9 cellular contexts compared by ENCODE assay signal in genomic region chr22:45994516-45995404, GRCh38. TPM values are rescaled to one million over a fixed set of nuclear protein-coding genes. Genes with fewer than 3 reads are reported as not detected.
DNase-seq lines count a peak whose midpoint lies in the region; ATAC-seq and TF ChIP-seq lines count a peak whose summit lies in the region.
"Had no signal": no experiment of that assay in that cellular context is flagged by ENCODE, and none has a peak within 500 bp of the region (broad histone marks: within the 10 kb centered on the region; RNA-seq: fewer than 3 reads in every experiment).

No MANE protein-coding gene starts in this region.

- no peak overlapping the region for H3K27ac ChIP-seq in hepatocyte

- intact Hi-C loops in Calu3 (cut with micrococcal nuclease; ENCODE audit: unreplicated experiment) = loop anchor here (10.0 kb wide), 1 partner anchor 320 kb away; no protein-coding TSS in a partner anchor

- no peaks in the 10 kb centered on the region for H3K9me2 ChIP-seq in hepatocyte (replicated peaks; ENCODE audit: insufficient read depth)

- ATAC-seq in GM18909 (IDR thresholded peaks at IDR 0.05; ENCODE audit: poor library complexity, unreplicated experiment) = no peak
- no peak for ATAC-seq in HG02938 (IDR thresholded peaks at IDR 0.05; ENCODE audit: unreplicated experiment)

- H2AFZ ChIP-seq in hepatocyte = no peak overlapping the region

- no peak overlapping the region for H3K4me2 ChIP-seq in hepatocyte

- BruUV-seq in Calu3 (replicated peaks; lab: Mats Ljungman, UMichigan) = no TSS peak

- H3K27ac Mint-ChIP-seq in Calu3 (ENCODE audit: unreplicated experiment) = no peak overlapping the region

- H3K4me3 Mint-ChIP-seq in Calu3 (ENCODE audit: low read depth, unreplicated experiment) = no peak overlapping the region

- 55% methylated on average over 25 of the region's 27 CpGs for WGBS in hepatocyte (ENCODE audit: low lambda C conversion rate, missing lambda C conversion rate)

- TF ChIP-seq EP300 in Ishikawa (IDR thresholded peaks at IDR 0.05; ENCODE audit: borderline replicate concordance) = no peak; the same call in 1 of the 2 replicates

- peak; percentile 93 for TF ChIP-seq CTCF in Calu3 (IDR thresholded peaks at IDR 0.05; ENCODE audit: unreplicated experiment)
- TF ChIP-seq CTCF in hepatocyte (IDR thresholded peaks at IDR 0.05; ENCODE audit: poor library complexity) = peak; percentile 89

- DNase-seq in Calu3 (peak; percentile 91), T-helper 22 cell (ENCODE audit: low read depth) (peak; percentile 32), anterior cingulate cortex (lab: John Stamatoyannopoulos, UW) (peak in 55 of 58 donors; percentile 20 to 88 (median 66)), hepatocyte (ENCODE audit: low spot score) (peak; percentile 76)
- peak; percentile 52 to 78 for DNase-seq in stimulated activated CD4-positive, alpha-beta T cell treated with anti-CD3 and anti-CD28 coated beads, Interleukin-12 subunit alpha, Interleukin-12 subunit beta, amount 100 ng/mL, for 24 hours (ENCODE audit: low read depth in 2 of 2)

- no peaks in the 10 kb centered on the region for H3K4me1 Mint-ChIP-seq in Calu3 (ENCODE audit: low read depth, unreplicated experiment)

- H3K4me3 ChIP-seq in hepatocyte = no peak overlapping the region

- no peaks in the 10 kb centered on the region for H3K36me3 ChIP-seq in hepatocyte (replicated peaks; ENCODE audit: insufficient read depth, low read depth)

- H3K36me3 Mint-ChIP-seq in Calu3 (ENCODE audit: insufficient read depth, unreplicated experiment) = no peaks in the 10 kb centered on the region

- no peaks in the 10 kb centered on the region for H3K9me3 ChIP-seq in hepatocyte (ENCODE audit: low read depth)

- H3K4me1 ChIP-seq in hepatocyte (ENCODE audit: insufficient read depth) = peaks cover 5% of the 10 kb centered on the region

- CTCF ChIA-PET in Calu3 (lab: Charles Lee) = interaction anchor here (2.1 kb wide), 1 partner anchor 11 kb away, joined by 6 read pairs; no protein-coding TSS in a partner anchor

- H3K27me3 Mint-ChIP-seq in Calu3 (ENCODE audit: unreplicated experiment) = peaks cover 56% of the 10 kb centered on the region

- H3K79me2 ChIP-seq in hepatocyte = no peaks in the 10 kb centered on the region

- TF ChIP-seq RAD21 in Ishikawa (IDR thresholded peaks at IDR 0.05; ENCODE audit: low read depth) = peak; percentile 99

- H4K20me1 ChIP-seq in hepatocyte (ENCODE audit: insufficient read depth, poor library complexity, severe bottlenecking) = no peaks in the 10 kb centered on the region

- no peaks in the 10 kb centered on the region for H3K27me3 ChIP-seq in hepatocyte

- peaks cover 3% of the 10 kb centered on the region for H3K9me3 Mint-ChIP-seq in Calu3 (ENCODE audit: low read depth, unreplicated experiment)

TF ChIP-seq in Ishikawa, 13 proteins besides CTCF, POLR2A, EP300 and RAD21:
- TF ChIP-seq CEBPB (IDR thresholded peaks at IDR 0.05) (no peak), NFIC (IDR thresholded peaks at IDR 0.05) (0 out of 2 replicates have a peak, but pooled peaks have one; percentile 29)

RNA-seq across cellular contexts. Expression of gene WNT7B, which starts 17.8 kb away (rescaled TPM):
- 97.0 and 100.0 TPM in 2 replicates for total RNA-seq in Calu3 (2022)
- 2.4 and 2.9 TPM in 2 replicates for total RNA-seq in hepatocyte
- polyA plus RNA-seq in hepatocyte = 1.9 and 2.0 TPM in 2 replicates
- total RNA-seq: T-helper 2 cell treated with Interferon-gamma antibody and Interleukin-4, amounts not matched to agents 100 ng/mL and 5 ng/mL, for 36 hours had no signal

Comparison
In these comparisons a context has a peak if more than half of its experiments do, and no peak if none do; other contexts are left out.
1. DNase-seq: peak in every context shown above with its lines; median percentile 91 in Calu3; 76 in hepatocyte; 66 in anterior cingulate cortex; 65 in stimulated activated CD4-positive, alpha-beta T cell treated with anti-CD3 and anti-CD28 coated beads, Interleukin-12 subunit alpha, Interleukin-12 subunit beta, amount 100 ng/mL, for 24 hours; 32 in T-helper 22 cell.
2. RNA of gene WNT7B, which starts 17.8 kb away (total RNA-seq): 97.0 to 100.0 TPM in Calu3; 2.4 to 2.9 TPM in hepatocyte; every median in the first group is over 10 times any median in the second.